Comparison of ENCODE assay signal across 17 cellular contexts in the genomic region with DNA sequence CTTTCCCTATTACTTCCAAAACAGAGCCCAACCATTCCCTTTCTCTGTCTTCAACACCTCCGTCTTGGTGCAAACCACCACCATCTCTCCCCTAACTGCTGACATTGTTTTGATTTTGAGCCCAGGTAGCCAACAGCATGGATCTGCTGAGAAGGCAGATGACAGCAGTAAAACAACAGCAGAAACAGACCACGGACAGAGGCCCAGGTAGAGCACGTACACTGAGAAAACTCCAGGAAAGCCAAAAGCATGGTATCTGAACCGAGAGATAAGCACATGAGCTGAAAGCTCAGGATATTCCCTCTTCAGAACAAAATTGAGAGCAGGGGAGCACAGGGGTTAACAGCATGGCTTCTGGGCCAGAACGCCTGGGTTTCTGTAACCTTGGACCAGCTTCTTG.
"Had no signal": no experiment of that assay in that cellular context is flagged by ENCODE, and none has a peak within 500 bp of the region (broad histone marks: within the 10 kb centered on the region; RNA-seq: fewer than 3 reads in every experiment).

No MANE protein-coding gene starts in this region.

- H3K9ac ChIP-seq: neural progenitor cell had no signal

- H3K4me3 ChIP-seq: body of pancreas, cardiac muscle cell, neural progenitor cell, stomach, transverse colon, uterus had no signal

- FAIRE-seq: kidney had no signal

- H3K27me3 ChIP-seq: body of pancreas, cardiac muscle cell, foreskin keratinocyte, neural progenitor cell, stomach, transverse colon, uterus had no signal

- H3K36me3 ChIP-seq: cardiac muscle cell, neural progenitor cell, stomach, transverse colon, uterus, WERI-Rb-1 had no signal

- DNase-seq: activated CD4-positive, alpha-beta T cell treated with anti-CD3 and anti-CD28 coated beads for 36 hours; activated CD4-positive, alpha-beta T cell treated with anti-CD3 and anti-CD28 coated beads, Interleukin-2, amount 50 U/mL, for 48 hours; activated gamma-delta T cell treated with Interleukin-2 at 50 U/mL for 16 hours; anterior cingulate cortex; body of pancreas; effector CD8-positive, alpha-beta T cell; foreskin keratinocyte; kidney; naive thymus-derived CD8-positive, alpha-beta T cell; retina; stimulated activated CD4-positive, alpha-beta T cell treated with anti-CD3 and anti-CD28 coated beads, Interleukin-4, amount 100 ng/mL, for 24 hours; stomach; transverse colon had no signal

- H2AFZ ChIP-seq: neural progenitor cell had no signal

- ATAC-seq: activated CD4-positive, alpha-beta T cell treated with anti-CD3 and anti-CD28 coated beads for 36 hours; body of pancreas; foreskin keratinocyte; naive thymus-derived CD8-positive, alpha-beta T cell had no signal

- H3K27ac ChIP-seq: body of pancreas, cardiac muscle cell, foreskin keratinocyte, neural progenitor cell, stomach, transverse colon, uterus, WERI-Rb-1 had no signal

- H3K4me2 ChIP-seq: neural progenitor cell had no signal

- H3K4me1 ChIP-seq: body of pancreas, foreskin keratinocyte, neural progenitor cell, uterus had no signal

- H3K9me3 ChIP-seq: body of pancreas, stomach, transverse colon, uterus had no signal
